ENCODE assay signal across 12 cellular contexts in genomic region chr10:109893371-109893770, GRCh38. TPM values are rescaled to one million over a fixed set of nuclear protein-coding genes. Genes with fewer than 3 reads are reported as not detected.
A peak's percentile ranks its signal among the peaks of the same experiment; 100 is the strongest.
DNase-seq lines count a peak whose midpoint lies in the region; ATAC-seq lines count a peak whose summit lies in the region.
"Had no signal": no experiment of that assay in that cellular context is flagged by ENCODE, and none has a peak within 500 bp of the region (broad histone marks: within the 10 kb centered on the region; RNA-seq: fewer than 3 reads in every experiment).

No MANE protein-coding gene starts in this region.

- no peak for DNase-seq in activated CD4-positive, alpha-beta memory T cell treated with anti-CD3 and anti-CD28 coated beads for 36 hours
- no peak for DNase-seq in activated CD4-positive, alpha-beta memory T cell treated with anti-CD3 and anti-CD28 coated beads, Interleukin-2, amount 10 ng/mL, durations not matched to agents 7 days and 5 days
- DNase-seq in immature natural killer cell: no peak
- DNase-seq in epidermal melanocyte (ENCODE audit: insufficient read length, low spot score): no peak
- DNase-seq in GM03348 (ENCODE audit: low spot score): no peak
- DNase-seq: activated CD8-positive, alpha-beta memory T cell treated with anti-CD3 and anti-CD28 coated beads for 24 hours; upper lobe of left lung had no signal

- no peaks in the 10 kb centered on the region for H3K27me3 Mint-ChIP-seq in activated CD4-positive, alpha-beta memory T cell treated with anti-CD3 and anti-CD28 coated beads for 36 hours
- no peaks in the 10 kb centered on the region for H3K27me3 Mint-ChIP-seq in activated CD4-positive, alpha-beta memory T cell treated with anti-CD3 and anti-CD28 coated beads, Interleukin-2, amount 10 ng/mL, durations not matched to agents 7 days and 5 days
- no peaks in the 10 kb centered on the region for H3K27me3 Mint-ChIP-seq in activated T-helper 17 cell treated with anti-CD3 and anti-CD28 coated beads, Interleukin-2, amount 50 U/mL, for 72 hours
- H3K27me3 Mint-ChIP-seq in immature natural killer cell (ENCODE audit: low read depth in 3 of 3): peaks cover 0 to 5% (median 0%) of the 10 kb centered on the region in 3 donors
- H3K27me3 Mint-ChIP-seq: activated naive CD8-positive, alpha-beta T cell had no signal

- H3K4me1 Mint-ChIP-seq in activated CD4-positive, alpha-beta memory T cell treated with anti-CD3 and anti-CD28 coated beads for 36 hours (ENCODE audit: low read depth): peaks cover 40% of the 10 kb centered on the region
- H3K4me1 Mint-ChIP-seq in activated CD4-positive, alpha-beta memory T cell treated with anti-CD3 and anti-CD28 coated beads, Interleukin-2, amount 10 ng/mL, durations not matched to agents 7 days and 5 days: peaks cover 36% of the 10 kb centered on the region
- peaks cover 39% of the 10 kb centered on the region for H3K4me1 Mint-ChIP-seq in activated T-helper 17 cell treated with anti-CD3 and anti-CD28 coated beads, Interleukin-2, amount 50 U/mL, for 72 hours
- H3K4me1 Mint-ChIP-seq in immature natural killer cell: peaks cover 51 to 77% of the 10 kb centered on the region in 2 donors

- no peaks in the 10 kb centered on the region for H3K27me3 ChIP-seq in subcutaneous abdominal adipose tissue (ENCODE audit: control insufficient read depth in 5 of 5, insufficient read depth in 4 of 5, low read length in 5 of 5)
- H3K27me3 ChIP-seq: upper lobe of left lung had no signal

- intact Hi-C loops in activated CD4-positive, alpha-beta memory T cell treated with anti-CD3 and anti-CD28 coated beads for 36 hours (cut with micrococcal nuclease): no loop called here

- no peak overlapping the region for H3K4me3 ChIP-seq in subcutaneous abdominal adipose tissue (ENCODE audit: low read depth in 1 of 5, low read length in 5 of 5)
- H3K4me3 ChIP-seq: upper lobe of left lung had no signal

- CTCF ChIA-PET in activated CD4-positive, alpha-beta memory T cell treated with anti-CD3 and anti-CD28 coated beads for 36 hours (lab: Charles Lee): interaction anchor here (3.0 kb wide), 1 partner anchor 9 kb away, joined by 16 read pairs; no protein-coding TSS in a partner anchor
- CTCF ChIA-PET in activated CD4-positive, alpha-beta memory T cell treated with anti-CD3 and anti-CD28 coated beads, Interleukin-2, amount 10 ng/mL, durations not matched to agents 7 days and 5 days (lab: Charles Lee): interaction anchor here (1.0 to 2.8 kb wide), 4 partner anchors 9 to 17 kb away, joined by 3 to 16 read pairs (median 4); no protein-coding TSS in a partner anchor

- H3K27ac ChIP-seq in subcutaneous abdominal adipose tissue (ENCODE audit: low read depth, low read length): peak overlapping the region; percentile 79
- H3K27ac ChIP-seq: 22Rv1 had no signal

- H3K9me3 ChIP-seq in subcutaneous abdominal adipose tissue (ENCODE audit: control insufficient read depth in 5 of 5, low read length in 5 of 5): no peaks in the 10 kb centered on the region
- H3K9me3 ChIP-seq: upper lobe of left lung had no signal

- no peak overlapping the region for H3K9ac ChIP-seq in subcutaneous abdominal adipose tissue (ENCODE audit: low read length in 5 of 5)

- no peak for ATAC-seq in activated T-helper 17 cell treated with anti-CD3 and anti-CD28 coated beads, Interleukin-2, amount 50 U/mL, for 72 hours (replicated peaks)
- ATAC-seq in HG02852 (IDR thresholded peaks at IDR 0.05; ENCODE audit: unreplicated experiment): no peak

- POLR2A ChIA-PET in activated CD4-positive, alpha-beta memory T cell treated with anti-CD3 and anti-CD28 coated beads for 36 hours (lab: Charles Lee): no interaction called here
- POLR2A ChIA-PET in activated CD4-positive, alpha-beta memory T cell treated with anti-CD3 and anti-CD28 coated beads, Interleukin-2, amount 10 ng/mL, durations not matched to agents 7 days and 5 days (lab: Charles Lee): interaction anchor here (1.4 to 2.5 kb wide), 2 partner anchors 10 to 16 kb away, joined by 3 to 17 read pairs; no protein-coding TSS in a partner anchor

- H3K4me1 ChIP-seq in subcutaneous abdominal adipose tissue (ENCODE audit: control insufficient read depth in 5 of 5, insufficient read depth in 5 of 5, low read length in 5 of 5): peaks cover 6 to 61% (median 58%) of the 10 kb centered on the region in 5 donors

- H3K36me3 ChIP-seq in subcutaneous abdominal adipose tissue (ENCODE audit: control insufficient read depth in 5 of 5, insufficient read depth in 5 of 5, low read length in 5 of 5): peaks cover 0 to 22% (median 7%) of the 10 kb centered on the region in 5 donors

- H3K4me3 Mint-ChIP-seq in activated CD4-positive, alpha-beta memory T cell treated with anti-CD3 and anti-CD28 coated beads for 36 hours: no peak overlapping the region
- no peak overlapping the region for H3K4me3 Mint-ChIP-seq in activated CD4-positive, alpha-beta memory T cell treated with anti-CD3 and anti-CD28 coated beads, Interleukin-2, amount 10 ng/mL, durations not matched to agents 7 days and 5 days
- peak overlapping the region; percentile 23 for H3K4me3 Mint-ChIP-seq in activated T-helper 17 cell treated with anti-CD3 and anti-CD28 coated beads, Interleukin-2, amount 50 U/mL, for 72 hours
- H3K4me3 Mint-ChIP-seq in immature natural killer cell: peak overlapping the region in 3 of 5 donors; percentile 7 to 43 (median 17)
- H3K4me3 Mint-ChIP-seq: activated naive CD8-positive, alpha-beta T cell had no signal

- H3K9me3 Mint-ChIP-seq in activated CD4-positive, alpha-beta memory T cell treated with anti-CD3 and anti-CD28 coated beads for 36 hours: no peaks in the 10 kb centered on the region
- H3K9me3 Mint-ChIP-seq in activated CD4-positive, alpha-beta memory T cell treated with anti-CD3 and anti-CD28 coated beads, Interleukin-2, amount 10 ng/mL, durations not matched to agents 7 days and 5 days: no peaks in the 10 kb centered on the region
- H3K9me3 Mint-ChIP-seq in activated T-helper 17 cell treated with anti-CD3 and anti-CD28 coated beads, Interleukin-2, amount 50 U/mL, for 72 hours: no peaks in the 10 kb centered on the region
- no peaks in the 10 kb centered on the region for H3K9me3 Mint-ChIP-seq in immature natural killer cell

- peak overlapping the region; percentile 4 for H3K27ac Mint-ChIP-seq in activated CD4-positive, alpha-beta memory T cell treated with anti-CD3 and anti-CD28 coated beads for 36 hours
- no peak overlapping the region for H3K27ac Mint-ChIP-seq in activated CD4-positive, alpha-beta memory T cell treated with anti-CD3 and anti-CD28 coated beads, Interleukin-2, amount 10 ng/mL, durations not matched to agents 7 days and 5 days
- peak overlapping the region; percentile 66 for H3K27ac Mint-ChIP-seq in activated T-helper 17 cell treated with anti-CD3 and anti-CD28 coated beads, Interleukin-2, amount 50 U/mL, for 72 hours
- peak overlapping the region; percentile 51 to 88 (median 74) for H3K27ac Mint-ChIP-seq in immature natural killer cell

- H3K36me3 Mint-ChIP-seq in activated CD4-positive, alpha-beta memory T cell treated with anti-CD3 and anti-CD28 coated beads for 36 hours: peaks cover 28% of the 10 kb centered on the region
- peaks cover 65% of the 10 kb centered on the region for H3K36me3 Mint-ChIP-seq in activated CD4-positive, alpha-beta memory T cell treated with anti-CD3 and anti-CD28 coated beads, Interleukin-2, amount 10 ng/mL, durations not matched to agents 7 days and 5 days (ENCODE audit: low read depth)
- H3K36me3 Mint-ChIP-seq in activated T-helper 17 cell treated with anti-CD3 and anti-CD28 coated beads, Interleukin-2, amount 50 U/mL, for 72 hours (ENCODE audit: low read depth): peaks cover 83% of the 10 kb centered on the region
- peaks cover 18 to 34% (median 20%) of the 10 kb centered on the region in 3 donors for H3K36me3 Mint-ChIP-seq in immature natural killer cell

RNA-seq across cellular contexts. Expression of gene XPNPEP1, which starts 29.9 kb away (rescaled TPM):
- 10 to 100 TPM; 66.4 to 66.6 TPM for total RNA-seq in activated CD4-positive, alpha-beta memory T cell treated with anti-CD3 and anti-CD28 coated beads for 36 hours
- 10 to 100 TPM; 78.7 to 90.3 TPM for total RNA-seq in activated CD4-positive, alpha-beta memory T cell treated with anti-CD3 and anti-CD28 coated beads, Interleukin-2, amount 10 ng/mL, durations not matched to agents 7 days and 5 days
- total RNA-seq in activated T-helper 17 cell treated with anti-CD3 and anti-CD28 coated beads, Interleukin-2, amount 50 U/mL, for 72 hours: 100 to 1,000 TPM in 1 of 2 donors, 10 to 100 TPM in 1; 97.5 to 108 TPM
- polyA plus RNA-seq in immature natural killer cell: 10 to 100 TPM; 36.4 to 71.7 (median 57.7) TPM

Comparison
In these comparisons a context has a peak if more than half of its experiments do, and no peak if none do; other contexts are left out.
1. H3K4me3 Mint-ChIP-seq: peak in activated T-helper 17 cell treated with anti-CD3 and anti-CD28 coated beads, Interleukin-2, amount 50 U/mL, for 72 hours (single experiment) and immature natural killer cell (3 of 5); none in activated CD4-positive, alpha-beta memory T cell treated with anti-CD3 and anti-CD28 coated beads for 36 hours (single experiment) and activated CD4-positive, alpha-beta memory T cell treated with anti-CD3 and anti-CD28 coated beads, Interleukin-2, amount 10 ng/mL, durations not matched to agents 7 days and 5 days (single experiment).